Comparison of ENCODE assay signal across 36 cellular contexts in genomic region chr4:73051625-73052024, GRCh38.
"Had no signal": no experiment of that assay in that cellular context is flagged by ENCODE, and none has a peak within 500 bp of the region (broad histone marks: within the 10 kb centered on the region; RNA-seq: fewer than 3 reads in every experiment).

No MANE protein-coding gene starts in this region.

- H3K4me1 Mint-ChIP-seq: activated T-helper 17 cell treated with anti-CD3 and anti-CD28 coated beads, Interleukin-2, amount 50 U/mL, for 72 hours had no signal

- H3K27ac ChIP-seq: adrenal gland, body of pancreas, brain microvascular endothelial cell, breast epithelium, VCaP had no signal

- DNase-seq: activated CD4-positive, alpha-beta memory T cell treated with anti-CD3 and anti-CD28 coated beads for 36 hours; activated CD4-positive, alpha-beta T cell treated with anti-CD3 and anti-CD28 coated beads for 1 hour; activated CD4-positive, alpha-beta T cell treated with anti-CD3 and anti-CD28 coated beads for 36 hours; activated CD4-positive, alpha-beta T cell treated with anti-CD3 and anti-CD28 coated beads for 48 hours; activated CD4-positive, alpha-beta T cell treated with anti-CD3 and anti-CD28 coated beads, Interleukin-2, amount 10 ng/mL, durations not matched to agents 7 days and 5 days; activated CD4-positive, CD25-positive, alpha-beta regulatory T cell; activated CD8-positive, alpha-beta memory T cell treated with anti-CD3 and anti-CD28 coated beads, Interleukin-2, amount 50 U/mL, for 4 hours; activated CD8-positive, alpha-beta T cell treated with anti-CD3 and anti-CD28 coated beads for 36 hours; activated effector memory CD4-positive, alpha-beta T cell treated with anti-CD3 and anti-CD28 coated beads, Interleukin-2, amount 50 U/mL, for 16 hours; activated gamma-delta T cell treated with Interleukin-2 at 50 U/mL for 16 hours; activated naive CD4-positive, alpha-beta T cell; activated naive CD4-positive, alpha-beta T cell treated with anti-CD3 and anti-CD28 coated beads for 36 hours; activated naive CD4-positive, alpha-beta T cell treated with anti-CD3 and anti-CD28 coated beads, Interleukin-2, amount 50 U/mL, for 16 hours; activated naive CD8-positive, alpha-beta T cell treated with anti-CD3 and anti-CD28 coated beads for 36 hours; activated T-cell treated with anti-CD3 and anti-CD28 coated beads for 4 hours; activated T-cell treated with anti-CD3 and anti-CD28 coated beads, Interleukin-2, amount 50 U/mL, for 1 hour; activated T-cell treated with anti-CD3 and anti-CD28 coated beads, Interleukin-2, amount 50 U/mL, for 4 hours; activated T-cell treated with anti-CD3 and anti-CD28 coated beads, Interleukin-2, amount 50 U/mL, for 72 hours; adrenal gland; amniotic stem cell; aorta; body of pancreas; brain microvascular endothelial cell; central memory CD4-positive, alpha-beta T cell; SW 1271; T-helper 1 cell; T-helper 2 cell; T-helper 9 cell had no signal

- H3K36me3 ChIP-seq: brain microvascular endothelial cell had no signal

- H3K4me1 ChIP-seq: adrenal gland, body of pancreas, breast epithelium had no signal

- H3K27me3 ChIP-seq: adrenal gland, body of pancreas, brain microvascular endothelial cell, breast epithelium had no signal

- H3K27me3 Mint-ChIP-seq: activated CD4-positive, alpha-beta memory T cell treated with anti-CD3 and anti-CD28 coated beads for 36 hours; activated CD4-positive, alpha-beta T cell treated with anti-CD3 and anti-CD28 coated beads for 36 hours; activated CD4-positive, alpha-beta T cell treated with anti-CD3 and anti-CD28 coated beads, Interleukin-2, amount 10 ng/mL, durations not matched to agents 7 days and 5 days; activated CD8-positive, alpha-beta T cell treated with anti-CD3 and anti-CD28 coated beads for 36 hours; activated naive CD8-positive, alpha-beta T cell treated with anti-CD3 and anti-CD28 coated beads for 36 hours; activated T-helper 17 cell treated with anti-CD3 and anti-CD28 coated beads, Interleukin-2, amount 50 U/mL, for 72 hours had no signal

- H3K4me3 ChIP-seq: adrenal gland, body of pancreas, breast epithelium had no signal

- H3K4me3 Mint-ChIP-seq: activated CD4-positive, alpha-beta memory T cell treated with anti-CD3 and anti-CD28 coated beads for 36 hours; activated CD4-positive, alpha-beta T cell treated with anti-CD3 and anti-CD28 coated beads for 36 hours; activated CD4-positive, alpha-beta T cell treated with anti-CD3 and anti-CD28 coated beads, Interleukin-2, amount 10 ng/mL, durations not matched to agents 7 days and 5 days; activated CD8-positive, alpha-beta T cell treated with anti-CD3 and anti-CD28 coated beads for 36 hours; activated naive CD4-positive, alpha-beta T cell treated with anti-CD3 and anti-CD28 coated beads for 36 hours; activated naive CD8-positive, alpha-beta T cell treated with anti-CD3 and anti-CD28 coated beads for 36 hours; activated T-cell treated with anti-CD3 and anti-CD28 coated beads, Interleukin-2, amount 50 U/mL, for 4 hours; activated T-cell treated with anti-CD3 and anti-CD28 coated beads, Interleukin-2, amount 50 U/mL, for 72 hours; activated T-helper 1 cell treated with anti-CD3 and anti-CD28 coated beads, Interleukin-12 subunit alpha, Interleukin-12 subunit beta, Interleukin-2, Interleukin-4 antibody, amounts not matched to agents 30 ng/mL and 10 ng/mL and 1 ng/mL, durations not matched to agents 14 hours and 24 hours and 36 hours; activated T-helper 17 cell treated with anti-CD3 and anti-CD28 coated beads, Interleukin-2, amount 50 U/mL, for 72 hours; T-helper 1 cell treated with Interleukin-12 subunit alpha and Interleukin-12 subunit beta and Interleukin-4 antibody, amounts not matched to agents 30 μg/mL and 1 μg/mL, for 36 hours; T-helper 2 cell treated with Interferon-gamma antibody and Interleukin-4, amounts not matched to agents 5 μg/mL and 100 μg/mL, for 36 hours had no signal

- H3K9me3 ChIP-seq: adrenal gland, body of pancreas, breast epithelium had no signal

- ATAC-seq: activated CD4-positive, alpha-beta T cell treated with anti-CD3 and anti-CD28 coated beads for 36 hours; activated CD4-positive, CD25-positive, alpha-beta regulatory T cell treated with anti-CD3 and anti-CD28 coated beads, Interleukin-2, amount 50 U/mL, for 24 hours; activated CD8-positive, alpha-beta T cell treated with anti-CD3 and anti-CD28 coated beads for 36 hours; activated naive CD4-positive, alpha-beta T cell treated with anti-CD3 and anti-CD28 coated beads, Interleukin-2, amount 50 U/mL, for 72 hours; activated T-cell treated with anti-CD3 and anti-CD28 coated beads, Interleukin-2, amount 50 U/mL, for 4 hours; activated T-cell treated with anti-CD3 and anti-CD28 coated beads, Interleukin-2, amount 50 U/mL, for 72 hours; activated T-helper 17 cell treated with anti-CD3 and anti-CD28 coated beads, Interleukin-2, amount 50 U/mL, for 72 hours; body of pancreas had no signal

- H3K27ac Mint-ChIP-seq: activated CD4-positive, alpha-beta memory T cell treated with anti-CD3 and anti-CD28 coated beads for 36 hours; activated CD4-positive, alpha-beta T cell treated with anti-CD3 and anti-CD28 coated beads for 36 hours; activated CD4-positive, alpha-beta T cell treated with anti-CD3 and anti-CD28 coated beads, Interleukin-2, amount 10 ng/mL, durations not matched to agents 7 days and 5 days; activated CD8-positive, alpha-beta T cell treated with anti-CD3 and anti-CD28 coated beads for 36 hours; activated naive CD4-positive, alpha-beta T cell treated with anti-CD3 and anti-CD28 coated beads for 36 hours; activated naive CD4-positive, alpha-beta T cell treated with anti-CD3 and anti-CD28 coated beads, Interleukin-2, amount 50 U/mL, for 72 hours; activated naive CD8-positive, alpha-beta T cell treated with anti-CD3 and anti-CD28 coated beads for 36 hours; activated T-cell treated with anti-CD3 and anti-CD28 coated beads, Interleukin-2, amount 50 U/mL, for 72 hours; activated T-helper 1 cell treated with anti-CD3 and anti-CD28 coated beads, Interleukin-12 subunit alpha, Interleukin-12 subunit beta, Interleukin-2, Interleukin-4 antibody, amounts not matched to agents 30 ng/mL and 10 ng/mL and 1 ng/mL, durations not matched to agents 14 hours and 24 hours and 36 hours; activated T-helper 17 cell treated with anti-CD3 and anti-CD28 coated beads, Interleukin-2, amount 50 U/mL, for 72 hours; T-helper 1 cell treated with Interleukin-12 subunit alpha and Interleukin-12 subunit beta and Interleukin-4 antibody, amounts not matched to agents 30 μg/mL and 1 μg/mL, for 36 hours; T-helper 2 cell treated with Interferon-gamma antibody and Interleukin-4, amounts not matched to agents 5 μg/mL and 100 μg/mL, for 36 hours had no signal

- H3K9me3 Mint-ChIP-seq: activated CD4-positive, alpha-beta memory T cell treated with anti-CD3 and anti-CD28 coated beads for 36 hours; activated CD4-positive, alpha-beta T cell treated with anti-CD3 and anti-CD28 coated beads, Interleukin-2, amount 10 ng/mL, durations not matched to agents 7 days and 5 days; activated CD8-positive, alpha-beta T cell treated with anti-CD3 and anti-CD28 coated beads for 36 hours; activated naive CD4-positive, alpha-beta T cell treated with anti-CD3 and anti-CD28 coated beads for 36 hours; activated naive CD4-positive, alpha-beta T cell treated with anti-CD3 and anti-CD28 coated beads, Interleukin-2, amount 50 U/mL, for 72 hours; activated naive CD8-positive, alpha-beta T cell treated with anti-CD3 and anti-CD28 coated beads for 36 hours; activated T-cell treated with anti-CD3 and anti-CD28 coated beads, Interleukin-2, amount 50 U/mL, for 4 hours; activated T-cell treated with anti-CD3 and anti-CD28 coated beads, Interleukin-2, amount 50 U/mL, for 72 hours; activated T-helper 1 cell treated with anti-CD3 and anti-CD28 coated beads, Interleukin-12 subunit alpha, Interleukin-12 subunit beta, Interleukin-2, Interleukin-4 antibody, amounts not matched to agents 30 ng/mL and 10 ng/mL and 1 ng/mL, durations not matched to agents 14 hours and 24 hours and 36 hours; activated T-helper 17 cell treated with anti-CD3 and anti-CD28 coated beads, Interleukin-2, amount 50 U/mL, for 72 hours; T-helper 1 cell treated with Interleukin-12 subunit alpha and Interleukin-12 subunit beta and Interleukin-4 antibody, amounts not matched to agents 30 μg/mL and 1 μg/mL, for 36 hours; T-helper 2 cell treated with Interferon-gamma antibody and Interleukin-4, amounts not matched to agents 5 μg/mL and 100 μg/mL, for 36 hours had no signal
